Comparison of ENCODE assay signal across 30 cellular contexts in the genomic region with DNA sequence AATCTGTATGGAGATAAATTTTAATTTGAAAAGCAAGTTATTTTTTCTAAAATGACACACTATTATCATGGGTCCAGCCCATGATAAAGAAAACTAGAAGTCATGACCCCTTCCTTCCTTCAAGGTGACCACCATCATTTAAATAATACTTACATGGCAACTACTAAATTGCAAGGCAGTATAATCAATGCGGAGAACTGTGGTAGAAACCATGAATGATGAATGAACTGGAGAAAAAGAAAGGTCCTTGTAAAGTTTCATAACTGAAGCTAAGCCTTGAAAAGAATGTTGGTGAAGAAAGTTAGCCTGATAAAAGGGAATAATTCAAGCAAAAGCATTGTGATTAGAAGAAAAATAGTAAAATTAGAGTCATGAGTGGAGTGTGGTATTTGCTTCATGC.
"Had no signal": no experiment of that assay in that cellular context is flagged by ENCODE, and none has a peak within 500 bp of the region (broad histone marks: within the 10 kb centered on the region; RNA-seq: fewer than 3 reads in every experiment).

No MANE protein-coding gene starts in this region.

- H3K9me3 ChIP-seq: ascending aorta, colonic mucosa, MG63 had no signal

- H3K27me3 Mint-ChIP-seq: activated CD4-positive, alpha-beta T cell treated with anti-CD3 and anti-CD28 coated beads, Interleukin-2, amount 10 ng/mL, durations not matched to agents 7 days and 5 days; activated naive CD4-positive, alpha-beta T cell treated with anti-CD3 and anti-CD28 coated beads, Interleukin-2, amount 10 ng/mL, durations not matched to agents 7 days and 5 days had no signal

- H3K9me3 Mint-ChIP-seq: activated naive CD4-positive, alpha-beta T cell treated with anti-CD3 and anti-CD28 coated beads, Interleukin-2, amount 10 ng/mL, durations not matched to agents 7 days and 5 days; activated T-cell treated with anti-CD3 and anti-CD28 coated beads, Interleukin-2, amount 50 U/mL, for 24 hours; central memory CD8-positive, alpha-beta T cell had no signal

- ATAC-seq: activated CD8-positive, alpha-beta T cell treated with anti-CD3 and anti-CD28 coated beads, Interleukin-2, amount 10 ng/mL, durations not matched to agents 7 days and 5 days; Right ventricle myocardium inferior had no signal

- H3K27ac Mint-ChIP-seq: activated CD4-positive, alpha-beta T cell treated with anti-CD3 and anti-CD28 coated beads, Interleukin-2, amount 10 ng/mL, durations not matched to agents 7 days and 5 days; activated CD8-positive, alpha-beta T cell treated with anti-CD3 and anti-CD28 coated beads, Interleukin-2, amount 10 ng/mL, durations not matched to agents 7 days and 5 days; activated naive CD4-positive, alpha-beta T cell treated with anti-CD3 and anti-CD28 coated beads, Interleukin-2, amount 10 ng/mL, durations not matched to agents 7 days and 5 days; activated naive CD8-positive, alpha-beta T cell; activated T-cell treated with anti-CD3 and anti-CD28 coated beads, Interleukin-2, amount 50 U/mL, for 24 hours had no signal

- H3K27ac ChIP-seq: ascending aorta, cardiac muscle cell, colonic mucosa, PC-9, RWPE1, WERI-Rb-1 had no signal

- H3K36me3 ChIP-seq: ascending aorta, cardiac muscle cell, colonic mucosa, MG63, WERI-Rb-1 had no signal

- H3K27me3 ChIP-seq: ascending aorta, cardiac muscle cell, colonic mucosa, MG63 had no signal

- DNase-seq: activated CD4-positive, alpha-beta T cell treated with anti-CD3 and anti-CD28 coated beads, Interleukin-2, amount 10 ng/mL, durations not matched to agents 7 days and 5 days; activated CD4-positive, alpha-beta T cell treated with anti-CD3 and anti-CD28 coated beads, Interleukin-2, amount 50 U/mL, for 48 hours; activated CD8-positive, alpha-beta T cell treated with anti-CD3 and anti-CD28 coated beads, Interleukin-2, amount 10 ng/mL, durations not matched to agents 7 days and 5 days; activated effector memory CD4-positive, alpha-beta T cell treated with Interleukin-2 at 50 U/mL for 16 hours; activated naive CD4-positive, alpha-beta T cell treated with anti-CD3 and anti-CD28 coated beads, Interleukin-2, amount 10 ng/mL, durations not matched to agents 7 days and 5 days; activated T-cell treated with anti-CD3 and anti-CD28 coated beads, Interleukin-2, amount 50 U/mL, for 24 hours; amygdala; colonic mucosa; MG63; NCI-H1092; NCI-H1436 treated with DMSO at 0.1 percent for 48 hours; NCI-H1694 treated with DMSO at 0.1 percent for 48 hours; NCI-H2029; NCI-H2171; NCI-H510A; NCI-H526; NCI-H748 treated with DMSO at 0.1 percent for 48 hours; NK-92 treated with Interleukin-12 subunit alpha and Interleukin-12 subunit beta, amount 100 ng/mL, for 24 hours; PC-9; SW 1271; T-helper 1 cell; T-helper 2 cell; T-helper 9 cell; WERI-Rb-1 had no signal

- H3K4me1 Mint-ChIP-seq: activated naive CD4-positive, alpha-beta T cell treated with anti-CD3 and anti-CD28 coated beads, Interleukin-2, amount 10 ng/mL, durations not matched to agents 7 days and 5 days; central memory CD8-positive, alpha-beta T cell had no signal

- H3K4me3 ChIP-seq: ascending aorta, cardiac muscle cell, colonic mucosa, MG63, PC-9 had no signal

- H3K36me3 Mint-ChIP-seq: activated naive CD4-positive, alpha-beta T cell treated with anti-CD3 and anti-CD28 coated beads, Interleukin-2, amount 10 ng/mL, durations not matched to agents 7 days and 5 days had no signal

- H3K4me3 Mint-ChIP-seq: activated CD4-positive, alpha-beta T cell treated with anti-CD3 and anti-CD28 coated beads, Interleukin-2, amount 10 ng/mL, durations not matched to agents 7 days and 5 days; activated CD8-positive, alpha-beta T cell treated with anti-CD3 and anti-CD28 coated beads, Interleukin-2, amount 10 ng/mL, durations not matched to agents 7 days and 5 days; activated naive CD4-positive, alpha-beta T cell treated with anti-CD3 and anti-CD28 coated beads, Interleukin-2, amount 10 ng/mL, durations not matched to agents 7 days and 5 days; activated naive CD8-positive, alpha-beta T cell; activated T-cell treated with anti-CD3 and anti-CD28 coated beads, Interleukin-2, amount 50 U/mL, for 24 hours; central memory CD8-positive, alpha-beta T cell had no signal
